Comparison of ENCODE assay signal across 14 cellular contexts in genomic region chr10:10093035-10093434, GRCh38.
DNase-seq lines count a peak whose midpoint lies in the region; ATAC-seq and TF ChIP-seq lines count a peak whose summit lies in the region.
"Had no signal": no experiment of that assay in that cellular context is flagged by ENCODE, and none has a peak within 500 bp of the region (broad histone marks: within the 10 kb centered on the region; RNA-seq: fewer than 3 reads in every experiment).

No MANE protein-coding gene starts in this region.

- H3K4me1 Mint-ChIP-seq in GM23338: peaks cover 3% of the 10 kb centered on the region; the same call in 1 of the 3 replicates
- H3K4me1 Mint-ChIP-seq: CD4-positive, alpha-beta memory T cell had no signal

- H3K27ac ChIP-seq in GM23338 (ENCODE audit: low read depth): no peak overlapping the region
- H3K27ac ChIP-seq: C4-2B, HL-60 had no signal

- H3K27me3 ChIP-seq in GM23338 (ENCODE audit: insufficient read depth): no peaks in the 10 kb centered on the region
- H3K27me3 ChIP-seq: BE2C had no signal

- H3K4me3 ChIP-seq in GM23338: no peak overlapping the region

- ATAC-seq in GM23338: no peak
- no peak for ATAC-seq in GM19351 (IDR thresholded peaks at IDR 0.05; ENCODE audit: unreplicated experiment)
- ATAC-seq: HCT116 had no signal

- no peaks in the 10 kb centered on the region; the same call in 1 of the 2 replicates for H3K9me2 ChIP-seq in GM23338 (ENCODE audit: insufficient read depth)

- no peak overlapping the region; the same call in 1 of the 2 replicates for H3K27ac Mint-ChIP-seq in GM23338
- H3K27ac Mint-ChIP-seq: CD4-positive, alpha-beta memory T cell had no signal

- no peaks in the 10 kb centered on the region for H3F3A ChIP-seq in GM23338 (replicated peaks; ENCODE audit: low read depth)

- no peaks in the 10 kb centered on the region for H4K20me1 ChIP-seq in GM23338 (replicated peaks; ENCODE audit: insufficient read depth)

- H3K27me3 Mint-ChIP-seq in GM23338 (ENCODE audit: insufficient read depth, low read depth, poor library complexity): no peaks in the 10 kb centered on the region
- H3K27me3 Mint-ChIP-seq: CD4-positive, alpha-beta memory T cell had no signal

- no peaks in the 10 kb centered on the region for H3K79me2 ChIP-seq in GM23338 (replicated peaks; ENCODE audit: insufficient read depth)

- no peak overlapping the region for H3K4me2 ChIP-seq in GM23338

- no peak for TF ChIP-seq CTCF in GM23338 (conservative IDR thresholded peaks at IDR 0.05; ENCODE audit: low read depth in 2 of 2)

- no peaks in the 10 kb centered on the region for H3K9me3 Mint-ChIP-seq in GM23338

- H3K36me3 Mint-ChIP-seq in GM23338 (ENCODE audit: low read depth): no peaks in the 10 kb centered on the region; the same call in 2 of the 3 replicates
- H3K36me3 Mint-ChIP-seq: CD4-positive, alpha-beta memory T cell had no signal

- peak overlapping the region; percentile 81 for H2AFZ ChIP-seq in GM23338

- H3K4me3 Mint-ChIP-seq in GM23338: no peak overlapping the region
- H3K4me3 Mint-ChIP-seq: CD4-positive, alpha-beta memory T cell had no signal

- DNase-seq in GM23338 (ENCODE audit: low spot score): no peak
- peak; percentile 15 for DNase-seq in cerebellum (ENCODE audit: low spot score)
- DNase-seq in left kidney (ENCODE audit: low read depth, low spot score): peak; percentile 5
- no peak for DNase-seq in SKM-1 (lab: John Stamatoyannopoulos, UW; ENCODE audit: unreplicated experiment)
- DNase-seq in activated T-cell treated with anti-CD3 and anti-CD28 coated beads, Interleukin-2, amount 50 U/mL, for 48 hours: no peak
- no peak for DNase-seq in midbrain (lab: John Stamatoyannopoulos, UW)
- DNase-seq: BE2C; CD4-positive, alpha-beta memory T cell; DMS153; DMS79 treated with DMSO at 0.1 percent for 48 hours had no signal

- H3K36me3 ChIP-seq in GM23338 (ENCODE audit: insufficient read depth): no peaks in the 10 kb centered on the region
- H3K36me3 ChIP-seq: BE2C had no signal

- H3K4me1 ChIP-seq in GM23338 (ENCODE audit: insufficient read depth): no peaks in the 10 kb centered on the region
- H3K4me1 ChIP-seq: BE2C had no signal

TF ChIP-seq in GM23338, 12 proteins besides CTCF, POLR2A, EP300 and RAD21:
- no peak for TF ChIP-seq EZH2phosphoT487 (IDR thresholded peaks at IDR 0.05; ENCODE audit: unreplicated experiment)
- no peak for TF ChIP-seq STAT1 (IDR thresholded peaks at IDR 0.05; ENCODE audit: unreplicated experiment)
- no peak for TF ChIP-seq CREB1 (CRISPR knock-in tag; IDR thresholded peaks at IDR 0.05; ENCODE audit: low read depth)
- TF ChIP-seq ZNF462 (CRISPR knock-in tag; IDR thresholded peaks at IDR 0.05): no peak
- TF ChIP-seq JUNB (IDR thresholded peaks at IDR 0.05; ENCODE audit: unreplicated experiment): no peak

Comparison
In these comparisons a context has a peak if more than half of its experiments do, and no peak if none do; other contexts are left out.
1. DNase-seq: peak in cerebellum (single experiment) and left kidney (single experiment); none in GM23338 (single experiment), SKM-1 (single experiment), activated T-cell treated with anti-CD3 and anti-CD28 coated beads, Interleukin-2, amount 50 U/mL, for 48 hours (0 of 2) and midbrain (single experiment).